In the genomic region with DNA sequence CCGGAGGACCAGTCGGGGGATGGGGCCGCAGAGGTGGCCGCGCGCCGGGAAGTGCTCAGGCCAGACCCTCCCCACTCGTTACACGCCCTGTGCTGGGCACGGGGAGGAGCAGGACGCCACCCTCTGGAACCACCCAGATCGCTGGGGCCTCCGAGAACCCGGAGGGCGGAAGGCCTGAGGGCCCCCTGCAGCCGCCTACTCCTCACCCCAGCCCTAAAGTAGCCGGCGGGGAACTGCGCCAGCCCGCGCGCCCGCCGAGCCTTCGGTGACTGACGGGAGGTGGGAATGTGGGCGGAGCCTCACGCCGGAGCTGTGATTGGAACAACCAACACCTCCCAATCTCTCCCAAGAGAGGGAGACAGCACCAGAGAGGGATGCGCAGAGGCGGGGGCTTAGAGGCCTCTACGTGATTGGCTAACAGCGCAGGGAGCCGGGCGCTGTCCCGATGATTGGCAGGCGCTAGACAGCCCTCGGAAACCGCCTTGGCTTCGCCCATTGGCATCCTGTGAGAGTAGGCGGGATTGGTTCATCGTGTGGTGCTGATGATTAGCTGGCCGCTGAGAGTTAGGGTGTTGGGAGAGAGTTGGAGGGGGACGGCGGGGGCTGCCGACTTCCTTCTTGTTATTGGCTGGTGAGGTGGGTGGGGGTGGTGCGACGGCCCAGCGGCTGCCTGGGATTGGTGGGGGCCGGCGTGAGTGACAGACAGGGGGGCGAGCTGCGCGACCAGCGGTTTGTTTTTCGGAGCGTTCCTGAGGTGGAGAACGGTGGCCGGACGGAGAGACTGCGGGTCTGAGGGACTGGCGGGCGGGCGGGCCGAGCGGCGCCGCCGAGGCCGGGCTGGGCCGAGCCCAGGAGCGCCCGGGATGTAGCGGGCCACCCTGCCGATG, we compare ENCODE assay signal across 1 cellular context.
TF ChIP-seq lines count a peak whose summit lies in the region.

A gene (plus strand): TSS at position 734 of the 887 bp plus-strand sequence. CDS start 343 bp downstream, outside the sequence.

TF ChIP-seq in K562, 482 proteins besides CTCF, POLR2A, EP300 and RAD21 (continued from another document and continues in another):
- peak; percentile 83 for TF ChIP-seq MECOM (CRISPR knock-in tag; IDR thresholded peaks at IDR 0.05)
- peak; percentile 88 for TF ChIP-seq MBD2 (IDR thresholded peaks at IDR 0.05; ENCODE audit: borderline replicate concordance, low read depth)
- peak; percentile 54 for TF ChIP-seq NEUROD1 (IDR thresholded peaks at IDR 0.05; ENCODE audit: borderline replicate concordance, low read depth, low read length, partially characterized antibody)
- TF ChIP-seq EGR1 (conservative IDR thresholded peaks at IDR 0.05): peak; percentile 68
- peak; percentile 67 for TF ChIP-seq NFIC (IDR thresholded peaks at IDR 0.05)
- TF ChIP-seq TBP (optimal IDR thresholded peaks at IDR 0.05; ENCODE audit: low read depth, low read length): peak; percentile 81
- peak in 1 of 2 experiments; percentile 94; a peak in 2 of 4 replicates for TF ChIP-seq TEAD1 (CRISPR knock-in tag; IDR thresholded peaks at IDR 0.05)
- peak; percentile 87 for TF ChIP-seq HNRNPLL (IDR thresholded peaks at IDR 0.05; ENCODE audit: low read depth, low read length, poor library complexity, severe bottlenecking)
- TF ChIP-seq RB1 (IDR thresholded peaks at IDR 0.05; ENCODE audit: low read depth): peak; percentile 78
- peak; percentile 59 for TF ChIP-seq CEBPG (CRISPR knock-in tag; IDR thresholded peaks at IDR 0.05)
- peak; percentile 50 to 74; a peak in 2 of 4 replicates for TF ChIP-seq CEBPG (tag; conservative IDR thresholded peaks at IDR 0.05 in 1 of 2, IDR thresholded peaks at IDR 0.05 in 1 of 2)
- TF ChIP-seq TAF7 (tag; IDR thresholded peaks at IDR 0.05): peak; percentile 61
- TF ChIP-seq, protein P1, sequence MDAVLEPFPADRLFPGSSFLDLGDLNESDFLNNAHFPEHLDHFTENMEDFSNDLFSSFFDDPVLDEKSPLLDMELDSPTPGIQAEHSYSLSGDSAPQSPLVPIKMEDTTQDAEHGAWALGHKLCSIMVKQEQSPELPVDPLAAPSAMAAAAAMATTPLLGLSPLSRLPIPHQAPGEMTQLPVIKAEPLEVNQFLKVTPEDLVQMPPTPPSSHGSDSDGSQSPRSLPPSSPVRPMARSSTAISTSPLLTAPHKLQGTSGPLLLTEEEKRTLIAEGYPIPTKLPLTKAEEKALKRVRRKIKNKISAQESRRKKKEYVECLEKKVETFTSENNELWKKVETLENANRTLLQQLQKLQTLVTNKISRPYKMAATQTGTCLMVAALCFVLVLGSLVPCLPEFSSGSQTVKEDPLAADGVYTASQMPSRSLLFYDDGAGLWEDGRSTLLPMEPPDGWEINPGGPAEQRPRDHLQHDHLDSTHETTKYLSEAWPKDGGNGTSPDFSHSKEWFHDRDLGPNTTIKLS (IDR thresholded peaks at IDR 0.05; ENCODE audit: borderline replicate concordance, low read depth): 0 out of 2 replicates have a peak, but pooled peaks have one; percentile 33
- peak; percentile 77 for TF ChIP-seq POLR2B (IDR thresholded peaks at IDR 0.05; ENCODE audit: low read depth, partially characterized antibody)
- TF ChIP-seq SP1 (CRISPR knock-in tag; IDR thresholded peaks at IDR 0.05): peak; percentile 85
- peak; percentile 69; the same call in 1 of the 2 replicates for TF ChIP-seq HDGF (IDR thresholded peaks at IDR 0.05)
- peak; percentile 77 for TF ChIP-seq POLR2AphosphoS5 (IDR thresholded peaks at IDR 0.05; ENCODE audit: control insufficient read depth, insufficient read depth, low read depth, low read length)
- TF ChIP-seq ZEB2 (IDR thresholded peaks at IDR 0.05): peak; percentile 36; the same call in 1 of the 2 replicates
- 0 out of 2 replicates have a peak, but pooled peaks have one; percentile 33 for TF ChIP-seq FOXP1 (CRISPR knock-in tag; IDR thresholded peaks at IDR 0.05)
- TF ChIP-seq ATF1 (CRISPR knock-in tag; IDR thresholded peaks at IDR 0.05): no peak
- TF ChIP-seq ATF1 (tag; IDR thresholded peaks at IDR 0.05): peak; percentile 88
- TF ChIP-seq LCOR (CRISPR knock-in tag; IDR thresholded peaks at IDR 0.05): peak; percentile 89; the same call in 1 of the 2 replicates
- peak; percentile 78 for TF ChIP-seq TAF1 (IDR thresholded peaks at IDR 0.05; ENCODE audit: control insufficient read depth, extremely low read depth, insufficient read depth, low read length, severe bottlenecking)
- TF ChIP-seq, protein P2, sequence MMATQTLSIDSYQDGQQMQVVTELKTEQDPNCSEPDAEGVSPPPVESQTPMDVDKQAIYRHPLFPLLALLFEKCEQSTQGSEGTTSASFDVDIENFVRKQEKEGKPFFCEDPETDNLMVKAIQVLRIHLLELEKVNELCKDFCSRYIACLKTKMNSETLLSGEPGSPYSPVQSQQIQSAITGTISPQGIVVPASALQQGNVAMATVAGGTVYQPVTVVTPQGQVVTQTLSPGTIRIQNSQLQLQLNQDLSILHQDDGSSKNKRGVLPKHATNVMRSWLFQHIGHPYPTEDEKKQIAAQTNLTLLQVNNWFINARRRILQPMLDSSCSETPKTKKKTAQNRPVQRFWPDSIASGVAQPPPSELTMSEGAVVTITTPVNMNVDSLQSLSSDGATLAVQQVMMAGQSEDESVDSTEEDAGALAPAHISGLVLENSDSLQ (IDR thresholded peaks at IDR 0.05): peak; percentile 100
- TF ChIP-seq ETS2 (tag; IDR thresholded peaks at IDR 0.05; ENCODE audit: borderline replicate concordance, poor library complexity, severe bottlenecking): no peak
- no peak for TF ChIP-seq ZKSCAN3 (CRISPR knock-in tag; IDR thresholded peaks at IDR 0.05)
- peak; percentile 33; the same call in 1 of the 2 replicates for TF ChIP-seq MYNN (IDR thresholded peaks at IDR 0.05)
- TF ChIP-seq MYNN (CRISPR knock-in tag; IDR thresholded peaks at IDR 0.05): no peak
- peak; percentile 91 for TF ChIP-seq KDM5B (IDR thresholded peaks at IDR 0.05; ENCODE audit: insufficient replicate concordance, low read depth, low read length)
- no peak for TF ChIP-seq FOXA1 (IDR thresholded peaks at IDR 0.05; ENCODE audit: borderline replicate concordance)
- TF ChIP-seq, protein P3, sequence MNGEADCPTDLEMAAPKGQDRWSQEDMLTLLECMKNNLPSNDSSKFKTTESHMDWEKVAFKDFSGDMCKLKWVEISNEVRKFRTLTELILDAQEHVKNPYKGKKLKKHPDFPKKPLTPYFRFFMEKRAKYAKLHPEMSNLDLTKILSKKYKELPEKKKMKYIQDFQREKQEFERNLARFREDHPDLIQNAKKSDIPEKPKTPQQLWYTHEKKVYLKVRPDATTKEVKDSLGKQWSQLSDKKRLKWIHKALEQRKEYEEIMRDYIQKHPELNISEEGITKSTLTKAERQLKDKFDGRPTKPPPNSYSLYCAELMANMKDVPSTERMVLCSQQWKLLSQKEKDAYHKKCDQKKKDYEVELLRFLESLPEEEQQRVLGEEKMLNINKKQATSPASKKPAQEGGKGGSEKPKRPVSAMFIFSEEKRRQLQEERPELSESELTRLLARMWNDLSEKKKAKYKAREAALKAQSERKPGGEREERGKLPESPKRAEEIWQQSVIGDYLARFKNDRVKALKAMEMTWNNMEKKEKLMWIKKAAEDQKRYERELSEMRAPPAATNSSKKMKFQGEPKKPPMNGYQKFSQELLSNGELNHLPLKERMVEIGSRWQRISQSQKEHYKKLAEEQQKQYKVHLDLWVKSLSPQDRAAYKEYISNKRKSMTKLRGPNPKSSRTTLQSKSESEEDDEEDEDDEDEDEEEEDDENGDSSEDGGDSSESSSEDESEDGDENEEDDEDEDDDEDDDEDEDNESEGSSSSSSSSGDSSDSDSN (IDR thresholded peaks at IDR 0.05; ENCODE audit: borderline replicate concordance in 1 of 2, low read depth in 2 of 2, low read length in 2 of 2): peak; percentile 69 to 70; a peak in 3 of 4 replicates
- TF ChIP-seq POLR2G (IDR thresholded peaks at IDR 0.05; ENCODE audit: low read depth, low read length): peak; percentile 97
- TF ChIP-seq, protein P4, sequence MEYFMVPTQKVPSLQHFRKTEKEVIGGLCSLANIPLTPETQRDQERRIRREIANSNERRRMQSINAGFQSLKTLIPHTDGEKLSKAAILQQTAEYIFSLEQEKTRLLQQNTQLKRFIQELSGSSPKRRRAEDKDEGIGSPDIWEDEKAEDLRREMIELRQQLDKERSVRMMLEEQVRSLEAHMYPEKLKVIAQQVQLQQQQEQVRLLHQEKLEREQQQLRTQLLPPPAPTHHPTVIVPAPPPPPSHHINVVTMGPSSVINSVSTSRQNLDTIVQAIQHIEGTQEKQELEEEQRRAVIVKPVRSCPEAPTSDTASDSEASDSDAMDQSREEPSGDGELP (CRISPR knock-in tag; IDR thresholded peaks at IDR 0.05; ENCODE audit: borderline replicate concordance): peak; percentile 58
- peak in 1 of 2 experiments; percentile 42; a peak in 1 of 4 replicates for TF ChIP-seq NONO (IDR thresholded peaks at IDR 0.05; ENCODE audit: low read depth in 2 of 2, low read length in 1 of 2)
- TF ChIP-seq, protein P5, sequence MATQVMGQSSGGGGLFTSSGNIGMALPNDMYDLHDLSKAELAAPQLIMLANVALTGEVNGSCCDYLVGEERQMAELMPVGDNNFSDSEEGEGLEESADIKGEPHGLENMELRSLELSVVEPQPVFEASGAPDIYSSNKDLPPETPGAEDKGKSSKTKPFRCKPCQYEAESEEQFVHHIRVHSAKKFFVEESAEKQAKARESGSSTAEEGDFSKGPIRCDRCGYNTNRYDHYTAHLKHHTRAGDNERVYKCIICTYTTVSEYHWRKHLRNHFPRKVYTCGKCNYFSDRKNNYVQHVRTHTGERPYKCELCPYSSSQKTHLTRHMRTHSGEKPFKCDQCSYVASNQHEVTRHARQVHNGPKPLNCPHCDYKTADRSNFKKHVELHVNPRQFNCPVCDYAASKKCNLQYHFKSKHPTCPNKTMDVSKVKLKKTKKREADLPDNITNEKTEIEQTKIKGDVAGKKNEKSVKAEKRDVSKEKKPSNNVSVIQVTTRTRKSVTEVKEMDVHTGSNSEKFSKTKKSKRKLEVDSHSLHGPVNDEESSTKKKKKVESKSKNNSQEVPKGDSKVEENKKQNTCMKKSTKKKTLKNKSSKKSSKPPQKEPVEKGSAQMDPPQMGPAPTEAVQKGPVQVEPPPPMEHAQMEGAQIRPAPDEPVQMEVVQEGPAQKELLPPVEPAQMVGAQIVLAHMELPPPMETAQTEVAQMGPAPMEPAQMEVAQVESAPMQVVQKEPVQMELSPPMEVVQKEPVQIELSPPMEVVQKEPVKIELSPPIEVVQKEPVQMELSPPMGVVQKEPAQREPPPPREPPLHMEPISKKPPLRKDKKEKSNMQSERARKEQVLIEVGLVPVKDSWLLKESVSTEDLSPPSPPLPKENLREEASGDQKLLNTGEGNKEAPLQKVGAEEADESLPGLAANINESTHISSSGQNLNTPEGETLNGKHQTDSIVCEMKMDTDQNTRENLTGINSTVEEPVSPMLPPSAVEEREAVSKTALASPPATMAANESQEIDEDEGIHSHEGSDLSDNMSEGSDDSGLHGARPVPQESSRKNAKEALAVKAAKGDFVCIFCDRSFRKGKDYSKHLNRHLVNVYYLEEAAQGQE (CRISPR knock-in tag; IDR thresholded peaks at IDR 0.05; ENCODE audit: low read depth): peak; percentile 63; the same call in 1 of the 2 replicates
- peak; percentile 63; the same call in 1 of the 2 replicates for TF ChIP-seq EP400 (IDR thresholded peaks at IDR 0.05)
- TF ChIP-seq, protein P6, sequence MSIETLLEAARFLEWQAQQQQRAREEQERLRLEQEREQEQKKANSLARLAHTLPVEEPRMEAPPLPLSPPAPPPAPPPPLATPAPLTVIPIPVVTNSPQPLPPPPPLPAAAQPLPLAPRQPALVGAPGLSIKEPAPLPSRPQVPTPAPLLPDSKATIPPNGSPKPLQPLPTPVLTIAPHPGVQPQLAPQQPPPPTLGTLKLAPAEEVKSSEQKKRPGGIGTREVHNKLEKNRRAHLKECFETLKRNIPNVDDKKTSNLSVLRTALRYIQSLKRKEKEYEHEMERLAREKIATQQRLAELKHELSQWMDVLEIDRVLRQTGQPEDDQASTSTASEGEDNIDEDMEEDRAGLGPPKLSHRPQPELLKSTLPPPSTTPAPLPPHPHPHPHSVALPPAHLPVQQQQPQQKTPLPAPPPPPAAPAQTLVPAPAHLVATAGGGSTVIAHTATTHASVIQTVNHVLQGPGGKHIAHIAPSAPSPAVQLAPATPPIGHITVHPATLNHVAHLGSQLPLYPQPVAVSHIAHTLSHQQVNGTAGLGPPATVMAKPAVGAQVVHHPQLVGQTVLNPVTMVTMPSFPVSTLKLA (conservative IDR thresholded peaks at IDR 0.05): peak in 1 of 2 experiments; percentile 58; a peak in 1 of 4 replicates
- peak; percentile 73 for TF ChIP-seq MTA3 (IDR thresholded peaks at IDR 0.05; ENCODE audit: borderline replicate concordance)
- TF ChIP-seq ERF (CRISPR knock-in tag; IDR thresholded peaks at IDR 0.05): no peak
- peak; percentile 64 for TF ChIP-seq SMAD1 (IDR thresholded peaks at IDR 0.05; ENCODE audit: low read depth, low read length, partially characterized antibody)
- TF ChIP-seq SP2 (IDR thresholded peaks at IDR 0.05; ENCODE audit: extremely low read depth, low read depth, low read length, poor library complexity, severe bottlenecking): peak; percentile 66
- peak; percentile 92 to 95 for TF ChIP-seq KDM1A (IDR thresholded peaks at IDR 0.05)
